Comparison of ENCODE assay signal across 1 cellular context in genomic region chr19:55466246-55466614, GRCh38.
A peak's percentile ranks its signal among the peaks of the same experiment; 100 is the strongest.
TF ChIP-seq lines count a peak whose summit lies in the region.

No MANE protein-coding gene starts in this region.

TF ChIP-seq in K562, 482 proteins besides CTCF, POLR2A, EP300 and RAD21:
- TF ChIP-seq ZNF121 (CRISPR knock-in tag; conservative IDR thresholded peaks at IDR 0.05): peak; percentile 95
- TF ChIP-seq BCOR (IDR thresholded peaks at IDR 0.05): peak; percentile 82
- no peak for TF ChIP-seq STAT6 (CRISPR knock-in tag; IDR thresholded peaks at IDR 0.05)
- peak; percentile 37 for TF ChIP-seq RBM25 (IDR thresholded peaks at IDR 0.05; ENCODE audit: low read depth, low read length, severe bottlenecking)
- TF ChIP-seq ZNF584 (CRISPR knock-in tag; IDR thresholded peaks at IDR 0.05; ENCODE audit: low read depth): 0 out of 2 replicates have a peak, but pooled peaks have one; percentile 13
- TF ChIP-seq ZBED1 (IDR thresholded peaks at IDR 0.05): no peak
- 0 out of 4 replicates have a peak, but pooled peaks have one; percentile 36 for TF ChIP-seq KDM1A (IDR thresholded peaks at IDR 0.05)
- TF ChIP-seq WHSC1 (IDR thresholded peaks at IDR 0.05; ENCODE audit: low read length): no peak
- no peak for TF ChIP-seq NR2C2 (CRISPR knock-in tag; IDR thresholded peaks at IDR 0.05)
- TF ChIP-seq NR2C2 (tag; IDR thresholded peaks at IDR 0.05): no peak
